8 cellular contexts compared by ENCODE assay signal in the genomic region with DNA sequence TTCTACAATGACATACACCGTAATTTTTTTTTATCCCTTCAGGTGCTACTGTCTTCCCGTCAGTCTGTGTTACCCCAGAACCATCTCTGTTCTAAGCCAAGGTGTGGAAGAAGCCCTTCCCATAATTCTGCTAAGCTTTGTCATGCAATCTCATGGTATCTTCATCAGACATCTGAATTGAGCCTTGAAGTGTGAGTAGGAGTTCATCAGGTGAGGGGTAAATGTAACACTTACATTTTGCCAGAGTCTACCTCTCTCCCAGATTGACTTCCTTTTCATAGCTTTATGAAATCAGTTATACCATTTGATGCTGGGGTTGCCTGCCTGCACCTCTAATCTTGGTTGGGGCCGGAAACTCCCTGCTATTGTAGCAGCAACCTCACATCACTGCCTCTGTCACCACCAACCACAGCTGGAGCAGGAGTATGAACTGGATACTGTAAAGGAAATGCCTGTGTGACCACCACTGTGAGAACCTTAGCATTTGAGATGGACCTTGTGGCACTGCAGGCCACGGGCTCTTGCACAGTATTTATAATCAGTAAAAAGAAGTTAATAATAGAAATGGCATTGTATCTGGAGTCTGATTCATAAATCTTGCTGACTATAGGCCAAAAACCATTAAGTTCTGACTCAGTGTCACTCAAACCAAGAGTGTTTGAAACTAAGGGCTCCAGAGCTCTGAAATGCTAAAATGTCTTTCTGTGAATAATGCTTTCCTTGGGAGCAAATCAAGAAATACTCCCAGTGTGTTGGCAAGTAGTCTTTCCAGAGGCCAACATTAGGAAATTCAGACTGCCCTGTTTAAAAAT.
DNase-seq lines count a peak whose midpoint lies in the region; ATAC-seq lines count a peak whose summit lies in the region.

No MANE protein-coding gene starts in this region.

- no peaks in the 10 kb centered on the region for H3K27me3 Mint-ChIP-seq in activated naive CD4-positive, alpha-beta T cell treated with anti-CD3 and anti-CD28 coated beads, Interleukin-2, amount 10 ng/mL, durations not matched to agents 7 days and 5 days

- no peaks in the 10 kb centered on the region for H3K36me3 Mint-ChIP-seq in activated naive CD4-positive, alpha-beta T cell treated with anti-CD3 and anti-CD28 coated beads, Interleukin-2, amount 10 ng/mL, durations not matched to agents 7 days and 5 days

- DNase-seq in activated effector memory CD4-positive, alpha-beta T cell treated with anti-CD3 and anti-CD28 coated beads, Interleukin-2, amount 50 U/mL, for 16 hours: peak; percentile 66
- no peak for DNase-seq in activated effector memory CD4-positive, alpha-beta T cell treated with Interleukin-2 at 50 U/mL for 16 hours
- peak; percentile 53 for DNase-seq in activated naive CD4-positive, alpha-beta T cell treated with anti-CD3 and anti-CD28 coated beads, Interleukin-2, amount 10 ng/mL, durations not matched to agents 7 days and 5 days
- DNase-seq in non-pigmented ciliary epithelial cell (ENCODE audit: low read depth): peak; percentile 84
- DNase-seq in OCI-M1 (lab: John Stamatoyannopoulos, UW): no peak
- DNase-seq in T-helper 9 cell: no peak
- DNase-seq in NCI-H2107 (lab: John Stamatoyannopoulos, UW): no peak

- H3K4me1 Mint-ChIP-seq in activated naive CD4-positive, alpha-beta T cell treated with anti-CD3 and anti-CD28 coated beads, Interleukin-2, amount 10 ng/mL, durations not matched to agents 7 days and 5 days: peaks cover 12% of the 10 kb centered on the region

- ATAC-seq in HG03196 (IDR thresholded peaks at IDR 0.05; ENCODE audit: unreplicated experiment): peak; percentile 81

- no peak overlapping the region for H3K4me3 Mint-ChIP-seq in activated naive CD4-positive, alpha-beta T cell treated with anti-CD3 and anti-CD28 coated beads, Interleukin-2, amount 10 ng/mL, durations not matched to agents 7 days and 5 days

- CTCF ChIA-PET in activated naive CD4-positive, alpha-beta T cell treated with anti-CD3 and anti-CD28 coated beads, Interleukin-2, amount 10 ng/mL, durations not matched to agents 7 days and 5 days (lab: Charles Lee): interaction anchor here (0.8 to 1.5 kb wide), 4 partner anchors 36 to 250 kb away, joined by 3 to 5 read pairs (median 3); partner anchors contain the start of gene STK38L

- H3K9me3 Mint-ChIP-seq in activated naive CD4-positive, alpha-beta T cell treated with anti-CD3 and anti-CD28 coated beads, Interleukin-2, amount 10 ng/mL, durations not matched to agents 7 days and 5 days: no peaks in the 10 kb centered on the region

- no peak overlapping the region for H3K27ac Mint-ChIP-seq in activated naive CD4-positive, alpha-beta T cell treated with anti-CD3 and anti-CD28 coated beads, Interleukin-2, amount 10 ng/mL, durations not matched to agents 7 days and 5 days

Comparison
In these comparisons a context has a peak if more than half of its experiments do, and no peak if none do; other contexts are left out.
1. DNase-seq: peak in activated effector memory CD4-positive, alpha-beta T cell treated with anti-CD3 and anti-CD28 coated beads, Interleukin-2, amount 50 U/mL, for 16 hours (single experiment), activated naive CD4-positive, alpha-beta T cell treated with anti-CD3 and anti-CD28 coated beads, Interleukin-2, amount 10 ng/mL, durations not matched to agents 7 days and 5 days (single experiment) and non-pigmented ciliary epithelial cell (single experiment); none in activated effector memory CD4-positive, alpha-beta T cell treated with Interleukin-2 at 50 U/mL for 16 hours (single experiment), OCI-M1 (single experiment), T-helper 9 cell (single experiment) and NCI-H2107 (single experiment).